Comparison of ENCODE assay signal across 8 cellular contexts in genomic region chr1:30744060-30744756, GRCh38. TPM values are rescaled to one million over a fixed set of nuclear protein-coding genes. Genes with fewer than 3 reads are reported as not detected.
A peak's percentile ranks its signal among the peaks of the same experiment; 100 is the strongest.
DNase-seq lines count a peak whose midpoint lies in the region; ATAC-seq lines count a peak whose summit lies in the region.

No MANE protein-coding gene starts in this region.

- H3K36me3 Mint-ChIP-seq in central memory CD8-positive, alpha-beta T cell (ENCODE audit: insufficient read depth), result peaks cover 63% of the 10 kb centered on the region

- H3K27ac ChIP-seq in temporal lobe (ENCODE audit: low read depth, low read length), result peak overlapping the region; percentile 28

- no peaks in the 10 kb centered on the region for H3K9me3 Mint-ChIP-seq in central memory CD8-positive, alpha-beta T cell

- H3K27me3 Mint-ChIP-seq in central memory CD8-positive, alpha-beta T cell, result no peaks in the 10 kb centered on the region

- peak overlapping the region; percentile 94 for H3K27ac Mint-ChIP-seq in central memory CD8-positive, alpha-beta T cell (ENCODE audit: low read depth)

- H3K4me3 Mint-ChIP-seq in central memory CD8-positive, alpha-beta T cell, result peak overlapping the region; percentile 92

- peaks cover 99% of the 10 kb centered on the region for H3K4me1 Mint-ChIP-seq in central memory CD8-positive, alpha-beta T cell

- peak; percentile 44 for ATAC-seq in central memory CD8-positive, alpha-beta T cell (replicated peaks; ENCODE audit: extremely low read depth, poor library complexity, severe bottlenecking)
- no peak for ATAC-seq in HG03039 (IDR thresholded peaks at IDR 0.05; ENCODE audit: unreplicated experiment)

- DNase-seq in activated naive CD4-positive, alpha-beta T cell treated with Interleukin-2 at 50 U/mL for 16 hours, result peak; percentile 45
- DNase-seq in activated naive CD4-positive, alpha-beta T cell (lab: John Stamatoyannopoulos, UW), result no peak
- DNase-seq in HT1080 (ENCODE audit: low read depth), result peak; percentile 48
- peak in 1 of 2 donors; percentile 26 for DNase-seq in central memory CD8-positive, alpha-beta T cell (ENCODE audit: low spot score in 2 of 2)
- no peak for DNase-seq in epidermal melanocyte (ENCODE audit: insufficient read length, low spot score)
- no peak for DNase-seq in kidney tubule cell (ENCODE audit: low spot score)

RNA-seq across cellular contexts. Expression of gene LAPTM5, which starts 13.4 kb away (rescaled TPM):
- 0.50 and 1.5 TPM in 2 replicates for total RNA-seq in HT1080 (2014; rRNA removed; shearing (Covaris generic))
- polyA plus RNA-seq in HT1080 (2015; cell fraction: cytosol; rRNA removed), result 0.79 and 0.81 TPM in 2 replicates
- 0.42 and 1.3 TPM in 2 replicates for polyA plus RNA-seq in HT1080 (2015; cell fraction: nucleus; rRNA removed)
- total RNA-seq in temporal lobe, result 3.9 TPM

RNA-seq across cellular contexts. Expression of gene MATN1, which starts 20.8 kb away (rescaled TPM):
- 0.43 TPM in 1 of 2 replicates, not detected in the other for total RNA-seq in HT1080 (2014; rRNA removed; shearing (Covaris generic))
- 0.10 TPM in 1 of 2 replicates, not detected in the other for polyA plus RNA-seq in HT1080 (2015; cell fraction: cytosol; rRNA removed)
- 0.04 and 0.79 TPM in 2 replicates for polyA plus RNA-seq in HT1080 (2015; cell fraction: nucleus; rRNA removed)
- under 0.01 TPM for total RNA-seq in temporal lobe

Comparison
In these comparisons a context has a peak if more than half of its experiments do, and no peak if none do; other contexts are left out.
1. DNase-seq: peak in activated naive CD4-positive, alpha-beta T cell treated with Interleukin-2 at 50 U/mL for 16 hours (single experiment) and HT1080 (single experiment); none in activated naive CD4-positive, alpha-beta T cell (0 of 4), epidermal melanocyte (single experiment) and kidney tubule cell (single experiment).